12 cellular contexts compared by ENCODE assay signal in genomic region chr1:94022471-94023189, GRCh38.
DNase-seq lines count a peak whose midpoint lies in the region; ATAC-seq and TF ChIP-seq lines count a peak whose summit lies in the region.
"Had no signal": no experiment of that assay in that cellular context is flagged by ENCODE, and none has a peak within 500 bp of the region (broad histone marks: within the 10 kb centered on the region; RNA-seq: fewer than 3 reads in every experiment).

No MANE protein-coding gene starts in this region.

- TF ChIP-seq POLR2A in tibial nerve (IDR thresholded peaks at IDR 0.05) = no peak

- intact Hi-C loops in activated CD8-positive, alpha-beta T cell treated with anti-CD3 and anti-CD28 coated beads for 36 hours (cut with micrococcal nuclease) = no loop called here

- H3K27ac Mint-ChIP-seq in activated CD8-positive, alpha-beta T cell treated with anti-CD3 and anti-CD28 coated beads for 36 hours = no peak overlapping the region
- H3K27ac Mint-ChIP-seq: activated naive CD8-positive, alpha-beta T cell treated with anti-CD3 and anti-CD28 coated beads for 36 hours; naive thymus-derived CD8-positive, alpha-beta T cell had no signal

- H3K27me3 Mint-ChIP-seq in activated CD8-positive, alpha-beta T cell treated with anti-CD3 and anti-CD28 coated beads for 36 hours = no peaks in the 10 kb centered on the region

- H3K4me3 ChIP-seq in astrocyte of the spinal cord (ENCODE audit: low read depth, low read length) (no peak overlapping the region), hepatocyte (no peak overlapping the region), tibial nerve (no peak overlapping the region)
- H3K4me3 ChIP-seq: gastrocnemius medialis had no signal

- H3K9me3 Mint-ChIP-seq in activated CD8-positive, alpha-beta T cell treated with anti-CD3 and anti-CD28 coated beads for 36 hours = no peaks in the 10 kb centered on the region
- H3K9me3 Mint-ChIP-seq: activated naive CD8-positive, alpha-beta T cell treated with anti-CD3 and anti-CD28 coated beads for 36 hours; naive thymus-derived CD8-positive, alpha-beta T cell had no signal

- TF ChIP-seq EP300 in tibial nerve (IDR thresholded peaks at IDR 0.05) = peak in 1 of 2 donors; percentile 43

- H2AFZ ChIP-seq in hepatocyte = no peak overlapping the region

- CTCF ChIA-PET in activated CD8-positive, alpha-beta T cell treated with anti-CD3 and anti-CD28 coated beads for 36 hours (lab: Charles Lee) = interaction anchor here (3.7 kb wide), 1 partner anchor 17 kb away, joined by 17 read pairs; no protein-coding TSS in a partner anchor

- ATAC-seq in HG03457 (IDR thresholded peaks at IDR 0.05; ENCODE audit: unreplicated experiment) = no peak
- ATAC-seq in activated CD8-positive, alpha-beta T cell treated with anti-CD3 and anti-CD28 coated beads for 36 hours = no peak
- ATAC-seq: gastrocnemius medialis; naive thymus-derived CD8-positive, alpha-beta T cell had no signal

- H3K4me1 ChIP-seq in hepatocyte (ENCODE audit: insufficient read depth) (peaks cover 21% of the 10 kb centered on the region), tibial nerve (peaks cover 0 to 38% (median 8%) of the 10 kb centered on the region in 4 donors)

- H3K79me2 ChIP-seq in hepatocyte = no peaks in the 10 kb centered on the region

- H3K4me2 ChIP-seq in hepatocyte = no peak overlapping the region

- no peaks in the 10 kb centered on the region for H3K9me3 ChIP-seq in hepatocyte (ENCODE audit: low read depth)
- H3K9me3 ChIP-seq in tibial nerve = no peaks in the 10 kb centered on the region
- H3K9me3 ChIP-seq: gastrocnemius medialis had no signal

- POLR2A ChIA-PET in activated CD8-positive, alpha-beta T cell treated with anti-CD3 and anti-CD28 coated beads for 36 hours (lab: Charles Lee) = no interaction called here

- in situ Hi-C loops in astrocyte of the spinal cord (cut with HindIII; ENCODE audit: low sequenced_read_pairs) = no loop called here

- peak; percentile 47 for DNase-seq in LHCN-M2 (ENCODE audit: low read depth)
- DNase-seq in astrocyte of the spinal cord (ENCODE audit: low read depth, low spot score) = peak; percentile 97
- no peak for DNase-seq in hepatocyte (ENCODE audit: low spot score)
- peak; percentile 28 to 55 for DNase-seq in tibial nerve (ENCODE audit: low spot score in 2 of 2)
- DNase-seq in COR-L47 (lab: John Stamatoyannopoulos, UW) = no peak
- DNase-seq in activated CD8-positive, alpha-beta T cell treated with anti-CD3 and anti-CD28 coated beads for 36 hours = no peak
- DNase-seq: activated CD4-positive, CD25-positive, alpha-beta regulatory T cell treated with anti-CD3 and anti-CD28 coated beads, Interleukin-2, amount 50 U/mL, for 72 hours; activated naive CD8-positive, alpha-beta T cell treated with anti-CD3 and anti-CD28 coated beads for 36 hours; gastrocnemius medialis; KG1; naive thymus-derived CD8-positive, alpha-beta T cell had no signal

- H3K9me2 ChIP-seq in hepatocyte (replicated peaks; ENCODE audit: insufficient read depth) = no peaks in the 10 kb centered on the region

- H3K27ac ChIP-seq in hepatocyte (peak overlapping the region; percentile 76), tibial nerve (peak overlapping the region in 2 of 4 donors; percentile 64 to 73)
- H3K27ac ChIP-seq: gastrocnemius medialis had no signal

- H3K4me1 Mint-ChIP-seq in activated CD8-positive, alpha-beta T cell treated with anti-CD3 and anti-CD28 coated beads for 36 hours (ENCODE audit: low read depth) = peaks cover 2% of the 10 kb centered on the region

- H3K4me3 Mint-ChIP-seq in activated CD8-positive, alpha-beta T cell treated with anti-CD3 and anti-CD28 coated beads for 36 hours = no peak overlapping the region
- H3K4me3 Mint-ChIP-seq: activated naive CD8-positive, alpha-beta T cell treated with anti-CD3 and anti-CD28 coated beads for 36 hours; naive thymus-derived CD8-positive, alpha-beta T cell had no signal

- TF ChIP-seq CTCF in astrocyte of the spinal cord (IDR thresholded peaks at IDR 0.05; ENCODE audit: low read depth, low read length) (no peak), hepatocyte (IDR thresholded peaks at IDR 0.05; ENCODE audit: poor library complexity) (no peak), tibial nerve (IDR thresholded peaks at IDR 0.05) (no peak)
- TF ChIP-seq CTCF in activated CD8-positive, alpha-beta T cell treated with anti-CD3 and anti-CD28 coated beads for 36 hours (IDR thresholded peaks at IDR 0.05) = no peak

- H3K36me3 ChIP-seq in hepatocyte (replicated peaks; ENCODE audit: insufficient read depth, low read depth) (no peaks in the 10 kb centered on the region), tibial nerve (no peaks in the 10 kb centered on the region)
- H3K36me3 ChIP-seq: gastrocnemius medialis had no signal

- WGBS in hepatocyte (ENCODE audit: low lambda C conversion rate, missing lambda C conversion rate) = 92% methylated on average over 6 of the region's 6 CpGs
- WGBS in tibial nerve, 2 donors = 69 to 71% methylated on average over 5 to 6 of the region's 6 CpGs

- no peaks in the 10 kb centered on the region for H3K36me3 Mint-ChIP-seq in activated CD8-positive, alpha-beta T cell treated with anti-CD3 and anti-CD28 coated beads for 36 hours (ENCODE audit: low read depth)
- H3K36me3 Mint-ChIP-seq: activated naive CD8-positive, alpha-beta T cell treated with anti-CD3 and anti-CD28 coated beads for 36 hours; naive thymus-derived CD8-positive, alpha-beta T cell had no signal

- H3K27me3 ChIP-seq in hepatocyte = no peaks in the 10 kb centered on the region
- H3K27me3 ChIP-seq in tibial nerve = no peaks in the 10 kb centered on the region
- H3K27me3 ChIP-seq: gastrocnemius medialis had no signal

- no peaks in the 10 kb centered on the region for H4K20me1 ChIP-seq in hepatocyte (ENCODE audit: insufficient read depth, poor library complexity, severe bottlenecking)

Comparison
In these comparisons a context has a peak if more than half of its experiments do, and no peak if none do; other contexts are left out.
1. DNase-seq: peak in LHCN-M2 (single experiment), astrocyte of the spinal cord (single experiment) and tibial nerve (2 of 2); none in hepatocyte (single experiment), COR-L47 (single experiment) and activated CD8-positive, alpha-beta T cell treated with anti-CD3 and anti-CD28 coated beads for 36 hours (single experiment).